Comparison of ENCODE assay signal across 8 cellular contexts in the genomic region with DNA sequence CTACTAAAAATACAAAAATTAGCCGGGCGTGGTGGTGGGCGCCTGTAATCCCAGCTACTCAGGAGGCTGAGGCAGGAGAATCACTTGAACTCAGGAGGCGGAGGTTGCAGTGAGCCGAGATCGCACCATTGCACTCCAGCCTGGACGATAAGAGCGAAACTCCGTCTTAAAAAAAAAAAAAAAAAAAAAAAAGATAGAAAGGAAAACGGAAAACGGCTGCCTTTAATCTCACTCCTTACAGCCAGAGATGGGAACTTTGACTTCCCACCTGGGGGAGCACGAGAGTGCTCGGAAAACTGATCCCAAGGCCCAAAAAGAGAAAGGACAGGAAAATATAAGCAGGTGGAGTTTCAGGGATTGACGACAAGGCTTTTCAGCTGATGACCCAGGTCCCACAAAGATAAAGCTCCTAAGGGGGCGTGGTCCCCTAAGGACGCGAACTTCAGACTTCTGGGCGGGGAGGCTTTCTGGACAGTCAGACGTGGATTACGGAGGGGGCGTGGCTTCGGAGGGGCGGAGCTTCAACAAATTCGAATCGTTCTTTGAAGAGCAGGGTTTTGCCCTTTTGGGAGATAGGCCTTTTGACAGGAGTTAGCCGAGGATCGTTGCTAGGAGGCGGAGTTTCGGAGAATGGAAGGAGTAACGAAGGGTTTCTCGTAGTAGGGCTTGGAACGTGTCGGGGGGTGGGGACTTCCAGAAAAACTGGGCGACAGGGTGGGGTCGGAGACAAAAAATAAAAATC. TPM values are rescaled to one million over a fixed set of nuclear protein-coding genes. Genes with fewer than 3 reads are reported as not detected.
DNase-seq lines count a peak whose midpoint lies in the region; ATAC-seq and TF ChIP-seq lines count a peak whose summit lies in the region.

No MANE protein-coding gene starts in this region.

- WGBS in ectodermal cell, 2 experiments: 2 to 3% methylated on average over 30 to 35 of the region's 35 CpGs
- WGBS in lower leg skin, 2 donors: 3 to 4% methylated on average over 35 of the region's 35 CpGs

- POLR2A ChIA-PET in activated CD4-positive, alpha-beta memory T cell treated with anti-CD3 and anti-CD28 coated beads for 36 hours (lab: Charles Lee): interaction anchor here (0.7 to 3.2 kb wide), 10 partner anchors 8 to 44 kb away, joined by 3 to 27 read pairs (median 9); partner anchors contain the start of genes FLAD1, LENEP, PBXIP1 and PMVK

- peaks cover 13% of the 10 kb centered on the region for H3K36me3 Mint-ChIP-seq in activated CD4-positive, alpha-beta memory T cell treated with anti-CD3 and anti-CD28 coated beads for 36 hours

- H3K4me1 ChIP-seq in ectodermal cell (ENCODE audit: control insufficient read depth, insufficient read depth, low read length): peaks cover 46% of the 10 kb centered on the region

- intact Hi-C loops in activated CD4-positive, alpha-beta memory T cell treated with anti-CD3 and anti-CD28 coated beads for 36 hours (cut with micrococcal nuclease): loop anchor here (1.0 to 2.0 kb wide), 8 partner anchors 10 to 415 kb away; partner anchors contain the start of genes ADAM15, FLAD1, PYGO2 and UBE2Q1
- intact Hi-C loops in lower leg skin (cut with DNase I; ENCODE audit: low total_unique reads): no loop called here

- ATAC-seq in GM19351 (IDR thresholded peaks at IDR 0.05; ENCODE audit: unreplicated experiment): no peak

- CTCF ChIA-PET in activated CD4-positive, alpha-beta memory T cell treated with anti-CD3 and anti-CD28 coated beads for 36 hours (lab: Charles Lee): interaction anchor here (1.0 to 12.9 kb wide), 11 partner anchors 9 to 111 kb away, joined by 3 to 80 read pairs (median 8); partner anchors contain the start of genes ADAM15, FLAD1, PBXIP1 and PYGO2

- H3K27me3 Mint-ChIP-seq in activated CD4-positive, alpha-beta memory T cell treated with anti-CD3 and anti-CD28 coated beads for 36 hours: no peaks in the 10 kb centered on the region

- H3K27ac Mint-ChIP-seq in activated CD4-positive, alpha-beta memory T cell treated with anti-CD3 and anti-CD28 coated beads for 36 hours: peak overlapping the region; percentile 62

- peak; percentile 79 for DNase-seq in GF-D8 (lab: John Stamatoyannopoulos, UW)
- peak; percentile 97 for DNase-seq in HK-2 (ENCODE audit: unreplicated experiment)
- peak; percentile 98 for DNase-seq in NCI-H82 treated with DMSO at 0.1 percent for 48 hours (lab: John Stamatoyannopoulos, UW; ENCODE audit: unreplicated experiment)
- peak; percentile 98 for DNase-seq in activated CD4-positive, alpha-beta memory T cell treated with anti-CD3 and anti-CD28 coated beads for 36 hours
- DNase-seq in lower leg skin (ENCODE audit: low spot score in 2 of 2): peak; percentile 98 to 100
- DNase-seq in stimulated activated CD4-positive, alpha-beta T cell treated with anti-CD3 and anti-CD28 coated beads, Interleukin-4, amount 100 ng/mL, for 24 hours: peak; percentile 94

- H3K4me3 ChIP-seq in ectodermal cell (ENCODE audit: insufficient read depth, low read depth, low read length) (peak overlapping the region; percentile 64), lower leg skin (ENCODE audit: low read depth, poor library complexity, severe bottlenecking) (peak overlapping the region; percentile 37)

- no peak for TF ChIP-seq POLR2A in lower leg skin (IDR thresholded peaks at IDR 0.05)

- H3K9me3 ChIP-seq in ectodermal cell (ENCODE audit: control insufficient read depth, low read length): no peaks in the 10 kb centered on the region

- no peak overlapping the region for H3K4me3 Mint-ChIP-seq in activated CD4-positive, alpha-beta memory T cell treated with anti-CD3 and anti-CD28 coated beads for 36 hours

- no peak for TF ChIP-seq CTCF in lower leg skin (IDR thresholded peaks at IDR 0.05)

- H3K27ac ChIP-seq in ectodermal cell (ENCODE audit: insufficient read depth, low read depth, low read length, poor library complexity, severe bottlenecking): peak overlapping the region; percentile 89

- H3K36me3 ChIP-seq in ectodermal cell (ENCODE audit: control insufficient read depth, insufficient read depth, low read length): peaks cover 4% of the 10 kb centered on the region

- H3K27me3 ChIP-seq in ectodermal cell (ENCODE audit: control insufficient read depth, insufficient read depth, low read length, poor library complexity, severe bottlenecking): no peaks in the 10 kb centered on the region

- peaks cover 34% of the 10 kb centered on the region for H3K4me1 Mint-ChIP-seq in activated CD4-positive, alpha-beta memory T cell treated with anti-CD3 and anti-CD28 coated beads for 36 hours (ENCODE audit: low read depth)

- no peaks in the 10 kb centered on the region for H3K9me3 Mint-ChIP-seq in activated CD4-positive, alpha-beta memory T cell treated with anti-CD3 and anti-CD28 coated beads for 36 hours

RNA-seq across cellular contexts. Expression of gene CKS1B, which starts 1.0 kb away (rescaled TPM):
- total RNA-seq in activated CD4-positive, alpha-beta memory T cell treated with anti-CD3 and anti-CD28 coated beads for 36 hours: 100 to 1,000 TPM; 197 to 205 TPM
- 267 TPM for polyA plus RNA-seq in ectodermal cell (2013, experiment 1 of 4)
- 261 TPM for polyA plus RNA-seq in ectodermal cell (2013, experiment 2 of 4)
- polyA plus RNA-seq in ectodermal cell (2013, experiment 3 of 4): 286 TPM
- 304 TPM for polyA plus RNA-seq in ectodermal cell (2013, experiment 4 of 4)
- total RNA-seq in lower leg skin: 10 to 100 TPM; 40.0 to 58.7 (median 45.3) TPM

RNA-seq across cellular contexts. Expression of gene SHC1, which starts 3.0 kb away (rescaled TPM):
- 10 to 100 TPM; 43.4 to 46.5 TPM for total RNA-seq in activated CD4-positive, alpha-beta memory T cell treated with anti-CD3 and anti-CD28 coated beads for 36 hours
- polyA plus RNA-seq in ectodermal cell (2013, experiment 1 of 4): 185 TPM
- polyA plus RNA-seq in ectodermal cell (2013, experiment 2 of 4): 176 TPM
- 110 TPM for polyA plus RNA-seq in ectodermal cell (2013, experiment 3 of 4)
- polyA plus RNA-seq in ectodermal cell (2013, experiment 4 of 4): 131 TPM
- total RNA-seq in lower leg skin: 10 to 100 TPM; 45.4 to 68.9 (median 66.4) TPM

RNA-seq across cellular contexts. Expression of gene FLAD1, which starts 9.6 kb away (rescaled TPM):
- 10 to 100 TPM; 45.4 to 49.4 TPM for total RNA-seq in activated CD4-positive, alpha-beta memory T cell treated with anti-CD3 and anti-CD28 coated beads for 36 hours
- polyA plus RNA-seq in ectodermal cell (2013, experiment 1 of 4): 59.1 TPM
- polyA plus RNA-seq in ectodermal cell (2013, experiment 2 of 4): 69.3 TPM
- polyA plus RNA-seq in ectodermal cell (2013, experiment 3 of 4): 50.1 TPM
- polyA plus RNA-seq in ectodermal cell (2013, experiment 4 of 4): 56.7 TPM
- total RNA-seq in lower leg skin: 10 to 100 TPM; 38.7 to 45.3 (median 41.6) TPM

RNA-seq across cellular contexts. Expression of gene PYGO2, which starts 11.9 kb away (rescaled TPM):
- total RNA-seq in activated CD4-positive, alpha-beta memory T cell treated with anti-CD3 and anti-CD28 coated beads for 36 hours: 10 to 100 TPM; 31.5 to 32.4 TPM
- polyA plus RNA-seq in ectodermal cell (2013, experiment 1 of 4): 64.5 TPM
- polyA plus RNA-seq in ectodermal cell (2013, experiment 2 of 4): 69.0 TPM
- 48.8 TPM for polyA plus RNA-seq in ectodermal cell (2013, experiment 3 of 4)
- 49.3 TPM for polyA plus RNA-seq in ectodermal cell (2013, experiment 4 of 4)
- 10 to 100 TPM; 31.9 to 38.0 (median 36.3) TPM for total RNA-seq in lower leg skin

RNA-seq across cellular contexts. Expression of gene PBXIP1, which starts 17.6 kb away (rescaled TPM):
- total RNA-seq in activated CD4-positive, alpha-beta memory T cell treated with anti-CD3 and anti-CD28 coated beads for 36 hours: 10 to 100 TPM; 55.9 to 57.3 TPM
- 79.7 TPM for polyA plus RNA-seq in ectodermal cell (2013, experiment 1 of 4)
- polyA plus RNA-seq in ectodermal cell (2013, experiment 2 of 4): 98.5 TPM
- 57.5 TPM for polyA plus RNA-seq in ectodermal cell (2013, experiment 3 of 4)
- 67.6 TPM for polyA plus RNA-seq in ectodermal cell (2013, experiment 4 of 4)
- 10 to 100 TPM; 52.1 to 84.1 (median 63.7) TPM for total RNA-seq in lower leg skin
